In genomic region chr5:73617510-73618279, GRCh38 we compare ENCODE assay signal across 14 cellular contexts. TPM values are rescaled to one million over a fixed set of nuclear protein-coding genes. Genes with fewer than 3 reads are reported as not detected.
DNase-seq lines count a peak whose midpoint lies in the region; ATAC-seq and TF ChIP-seq lines count a peak whose summit lies in the region.
"Had no signal": no experiment of that assay in that cellular context is flagged by ENCODE, and none has a peak within 500 bp of the region (broad histone marks: within the 10 kb centered on the region; RNA-seq: fewer than 3 reads in every experiment).

No MANE protein-coding gene starts in this region.

- TF ChIP-seq CTCF in IMR-90 (conservative IDR thresholded peaks at IDR 0.05; ENCODE audit: low read depth, low read length) (no peak), osteoblast (IDR thresholded peaks at IDR 0.05; ENCODE audit: extremely low read depth, low read depth, low read length) (no peak), tibial artery (IDR thresholded peaks at IDR 0.05) (no peak)

- H4K8ac ChIP-seq in IMR-90 (ENCODE audit: low read depth in 2 of 2, low read length in 2 of 2): peak overlapping the region; percentile 27 to 54; a peak in 3 of 4 replicates

- H2AK9ac ChIP-seq in IMR-90 (replicated peaks; ENCODE audit: low read depth, low read length, poor library complexity): no peak overlapping the region

- H2BK15ac ChIP-seq in IMR-90 (ENCODE audit: low read depth, low read length): 0 out of 3 replicates have a peak overlapping the region, but pooled peaks have one; percentile 13

- CTCF ChIA-PET in IMR-90 (lab: Yijun Ruan, JAX): no interaction called here

- H3K23ac ChIP-seq in IMR-90 (ENCODE audit: low read depth, low read length): no peak overlapping the region; the same call in 1 of the 2 replicates

- H3K36me3 Mint-ChIP-seq in activated naive CD8-positive, alpha-beta T cell treated with anti-CD3 and anti-CD28 coated beads for 36 hours: no peaks in the 10 kb centered on the region

- H3K9me3 ChIP-seq in IMR-90 (ENCODE audit: control insufficient read depth, insufficient read depth, low read length) (no peaks in the 10 kb centered on the region), osteoblast (ENCODE audit: low read depth, low read length) (no peaks in the 10 kb centered on the region), tibial artery (no peaks in the 10 kb centered on the region)
- H3K9me3 ChIP-seq: heart left ventricle had no signal

- H3K18ac ChIP-seq in IMR-90 (ENCODE audit: low read depth, low read length): peak overlapping the region; percentile 24; the same call in 1 of the 2 replicates

- H3K14ac ChIP-seq in IMR-90 (replicated peaks; ENCODE audit: low read depth, low read length): peak overlapping the region; percentile 62

- no peaks in the 10 kb centered on the region for H3K79me2 ChIP-seq in osteoblast (ENCODE audit: insufficient read depth, low read length)

- peak overlapping the region; percentile 57; the same call in 1 of the 2 replicates for H2BK20ac ChIP-seq in IMR-90 (ENCODE audit: low read depth, low read length)

- 71% methylated on average over 4 of the region's 9 CpGs; no CpG with 5 or more reads in 1 of the 2 experiments for WGBS in IMR-90 (ENCODE audit: extremely low coverage in 2 of 2, insufficient read length in 1 of 2), 2 experiments

- peak overlapping the region; percentile 5; the same call in 1 of the 2 replicates for H3K4ac ChIP-seq in IMR-90 (ENCODE audit: low read depth, low read length)

- H3K56ac ChIP-seq in IMR-90 (ENCODE audit: extremely low read depth, insufficient read depth, low read length): no peak overlapping the region

- no TSS peak for BruUV-seq in IMR-90 (replicated peaks; lab: Mats Ljungman, UMichigan)

- H2BK120ac ChIP-seq in IMR-90 (ENCODE audit: low read depth, low read length): peak overlapping the region; percentile 1; the same call in 1 of the 2 replicates

- ATAC-seq in GM19463 (IDR thresholded peaks at IDR 0.05; ENCODE audit: unreplicated experiment) (peak; percentile 51), IMR-90 (ENCODE audit: low read depth) (peak; percentile 98)
- ATAC-seq: activated CD8-positive, alpha-beta T cell treated with anti-CD3 and anti-CD28 coated beads, Interleukin-2, amount 10 ng/mL, durations not matched to agents 7 days and 5 days; heart left ventricle had no signal

- H3K27me3 Mint-ChIP-seq in activated naive CD8-positive, alpha-beta T cell treated with anti-CD3 and anti-CD28 coated beads for 36 hours: peaks cover 27% of the 10 kb centered on the region

- H3K36me3 ChIP-seq in IMR-90 (ENCODE audit: control insufficient read depth, insufficient read depth, low read length) (no peaks in the 10 kb centered on the region), osteoblast (ENCODE audit: insufficient read depth, low read length) (no peaks in the 10 kb centered on the region), tibial artery (no peaks in the 10 kb centered on the region), H7 (replicated peaks; ENCODE audit: control insufficient read depth, insufficient read depth, low read length) (no peaks in the 10 kb centered on the region)
- H3K36me3 ChIP-seq: heart left ventricle had no signal

- H2AK5ac ChIP-seq in IMR-90 (ENCODE audit: low read depth, low read length): peak overlapping the region; percentile 5; the same call in 1 of the 2 replicates

- H3K4me3 ChIP-seq in IMR-90 (ENCODE audit: insufficient read depth, low read depth, low read length): no peak overlapping the region
- H3K4me3 ChIP-seq in osteoblast (ENCODE audit: insufficient read depth, low read length): no peak overlapping the region
- no peak overlapping the region for H3K4me3 ChIP-seq in tibial artery
- H3K4me3 ChIP-seq in H7 (ENCODE audit: insufficient read depth, low read depth, low read length): no peak overlapping the region
- H3K4me3 ChIP-seq: heart left ventricle had no signal

- H3K4me1 ChIP-seq in IMR-90 (ENCODE audit: control insufficient read depth, insufficient read depth, low read length) (no peaks in the 10 kb centered on the region), osteoblast (ENCODE audit: insufficient read depth, low read length) (no peaks in the 10 kb centered on the region), tibial artery (no peaks in the 10 kb centered on the region)
- H3K4me1 ChIP-seq: heart left ventricle had no signal

- no peak for TF ChIP-seq RAD21 in IMR-90 (IDR thresholded peaks at IDR 0.05; ENCODE audit: low read length)

- H3K4me3 Mint-ChIP-seq in activated naive CD8-positive, alpha-beta T cell treated with anti-CD3 and anti-CD28 coated beads for 36 hours: no peak overlapping the region
- H3K4me3 Mint-ChIP-seq: activated CD8-positive, alpha-beta T cell treated with anti-CD3 and anti-CD28 coated beads, Interleukin-2, amount 10 ng/mL, durations not matched to agents 7 days and 5 days had no signal

- H2AFZ ChIP-seq in IMR-90 (replicated peaks; ENCODE audit: low read length, poor library complexity) (peak overlapping the region; percentile 76), osteoblast (ENCODE audit: low read length) (peak overlapping the region; percentile 83)

- H4K5ac ChIP-seq in IMR-90 (ENCODE audit: low read depth, low read length): peak overlapping the region; percentile 10; the same call in 1 of the 2 replicates

- no peaks in the 10 kb centered on the region for H3K27me3 ChIP-seq in IMR-90 (ENCODE audit: control insufficient read depth, insufficient read depth, low read length)
- no peaks in the 10 kb centered on the region for H3K27me3 ChIP-seq in osteoblast (ENCODE audit: insufficient read depth, low read length)
- H3K27me3 ChIP-seq in tibial artery: no peaks in the 10 kb centered on the region
- H3K27me3 ChIP-seq in H7 (ENCODE audit: control insufficient read depth, insufficient read depth, low read length): no peaks in the 10 kb centered on the region

- DNase-seq in IMR-90 (peak; percentile 67), dermis blood vessel endothelial cell (peak; percentile 80), osteoblast (ENCODE audit: insufficient read length, low spot score, missing footprints) (no peak), HuH-7 (ENCODE audit: low spot score) (no peak), tibial artery (no peak), H7 (no peak)
- no peak for DNase-seq in activated naive CD8-positive, alpha-beta T cell treated with anti-CD3 and anti-CD28 coated beads for 36 hours
- DNase-seq: activated CD8-positive, alpha-beta T cell treated with anti-CD3 and anti-CD28 coated beads, Interleukin-2, amount 10 ng/mL, durations not matched to agents 7 days and 5 days; activated naive CD4-positive, alpha-beta T cell treated with Interleukin-2 at 50 U/mL for 16 hours; cortex of kidney; heart left ventricle; NCI-H2029 treated with DMSO at 0.1 percent for 48 hours; stimulated activated CD4-positive, alpha-beta T cell treated with anti-CD3 and anti-CD28 coated beads, Interleukin-4, amount 100 ng/mL, for 1 hour had no signal

- intact Hi-C loops in IMR-90 (cut with micrococcal nuclease) (no loop called here), tibial artery (cut with DNase I; ENCODE audit: low total_unique reads) (no loop called here)

- H3K9me1 ChIP-seq in IMR-90 (ENCODE audit: insufficient read depth, low read length): 0 out of 2 replicates have a peak, but pooled peaks cover 4% of the 10 kb centered on the region

- dilution Hi-C loops in IMR-90 (cut with HindIII; ENCODE audit: low sequenced_read_pairs, unreplicated experiment): no loop called here

- no peaks in the 10 kb centered on the region for H3K9me3 Mint-ChIP-seq in activated naive CD8-positive, alpha-beta T cell treated with anti-CD3 and anti-CD28 coated beads for 36 hours

- H3K27ac ChIP-seq in IMR-90 (ENCODE audit: insufficient read depth, low read length) (no peak overlapping the region), osteoblast (ENCODE audit: low read depth, low read length) (no peak overlapping the region), tibial artery (no peak overlapping the region)

- H3K4me2 ChIP-seq in IMR-90 (ENCODE audit: low read depth, low read length) (peak overlapping the region; percentile 63; the same call in 1 of the 2 replicates), osteoblast (ENCODE audit: insufficient read depth, low read length) (peak overlapping the region; percentile 28)

- H3K27ac Mint-ChIP-seq in activated naive CD8-positive, alpha-beta T cell treated with anti-CD3 and anti-CD28 coated beads for 36 hours: no peak overlapping the region
- H3K27ac Mint-ChIP-seq: activated CD8-positive, alpha-beta T cell treated with anti-CD3 and anti-CD28 coated beads, Interleukin-2, amount 10 ng/mL, durations not matched to agents 7 days and 5 days had no signal

- no peak for TF ChIP-seq POLR2A in IMR-90 (IDR thresholded peaks at IDR 0.05; ENCODE audit: low read depth, low read length)

- no peaks in the 10 kb centered on the region for H3K79me1 ChIP-seq in IMR-90 (ENCODE audit: low read depth in 1 of 2, low read length in 2 of 2)

- H3K9ac ChIP-seq in IMR-90 (ENCODE audit: low read depth, low read length): no peak overlapping the region

- POLR2A ChIA-PET in IMR-90 (lab: Charles Lee; ENCODE audit: unreplicated experiment): no interaction called here

- H4K20me1 ChIP-seq in IMR-90 (ENCODE audit: insufficient read depth, low read length): no peaks in the 10 kb centered on the region
- no peaks in the 10 kb centered on the region for H4K20me1 ChIP-seq in osteoblast (ENCODE audit: insufficient read depth, low read length)

- no peak overlapping the region for H2BK5ac ChIP-seq in IMR-90 (ENCODE audit: low read depth, low read length, poor library complexity, severe bottlenecking)

- H4K91ac ChIP-seq in IMR-90 (ENCODE audit: insufficient read depth, low read depth, low read length): no peak overlapping the region; the same call in 1 of the 2 replicates

- H3K4me1 Mint-ChIP-seq in activated naive CD8-positive, alpha-beta T cell treated with anti-CD3 and anti-CD28 coated beads for 36 hours: no peaks in the 10 kb centered on the region

- in situ Hi-C loops in IMR-90 (cut with MboI; ENCODE audit: low sequenced_read_pairs): no loop called here

RNA-seq across cellular contexts. Expression of gene ARHGEF28, which starts 8.3 kb away (rescaled TPM):
- total RNA-seq in IMR-90 (2012; rRNA removed) (13.9 and 16.0 TPM in 2 replicates), dermis blood vessel endothelial cell (115 and 151 TPM in 2 replicates), osteoblast (56.9 and 64.4 TPM in 2 replicates)
- polyA plus RNA-seq in IMR-90 (2012; rRNA removed): 3.6 TPM in 2 replicates
- 1.3 and 1.6 TPM in 2 replicates for polyA plus RNA-seq in IMR-90 (2012; cell fraction: cytosol; rRNA removed)
- 9.9 and 15.0 TPM in 2 replicates for polyA plus RNA-seq in IMR-90 (2012; cell fraction: nucleus; rRNA removed; ENCODE audit: low replicate concordance)
- total RNA-seq in activated naive CD8-positive, alpha-beta T cell treated with anti-CD3 and anti-CD28 coated beads for 36 hours: not detected
- total RNA-seq in H7 (2014; rRNA removed; shearing (Covaris generic)): 0.41 and 0.42 TPM in 2 replicates
- total RNA-seq: activated CD8-positive, alpha-beta T cell treated with anti-CD3 and anti-CD28 coated beads, Interleukin-2, amount 10 ng/mL, durations not matched to agents 7 days and 5 days had no signal

RNA-seq across cellular contexts. Expression of gene UTP15, which starts 52.2 kb away (rescaled TPM):
- 28.0 and 31.1 TPM in 2 replicates for total RNA-seq in IMR-90 (2012; rRNA removed)
- polyA plus RNA-seq in IMR-90 (2012; rRNA removed): 10.9 and 11.4 TPM in 2 replicates
- polyA plus RNA-seq in IMR-90 (2012; cell fraction: cytosol; rRNA removed): 1.5 and 3.1 TPM in 2 replicates
- 19.0 and 31.7 TPM in 2 replicates for polyA plus RNA-seq in IMR-90 (2012; cell fraction: nucleus; rRNA removed; ENCODE audit: low replicate concordance)
- 20.2 and 28.1 TPM in 2 replicates for total RNA-seq in dermis blood vessel endothelial cell
- 20.6 and 24.2 TPM in 2 replicates for total RNA-seq in osteoblast
- 10 to 100 TPM; 57.2 to 57.7 TPM for total RNA-seq in activated naive CD8-positive, alpha-beta T cell treated with anti-CD3 and anti-CD28 coated beads for 36 hours
- total RNA-seq in H7 (2014; rRNA removed; shearing (Covaris generic)): 24.6 and 38.7 TPM in 2 replicates

RNA-seq across cellular contexts. Expression of gene ANKRA2, which starts 52.3 kb away (rescaled TPM):
- total RNA-seq in IMR-90 (2012; rRNA removed): 10.8 and 11.7 TPM in 2 replicates
- polyA plus RNA-seq in IMR-90 (2012; rRNA removed): 11.7 and 12.5 TPM in 2 replicates
- polyA plus RNA-seq in IMR-90 (2012; cell fraction: cytosol; rRNA removed): 5.8 and 5.9 TPM in 2 replicates
- 9.0 and 29.1 TPM in 2 replicates for polyA plus RNA-seq in IMR-90 (2012; cell fraction: nucleus; rRNA removed; ENCODE audit: low replicate concordance)
- total RNA-seq in dermis blood vessel endothelial cell: 11.4 and 14.8 TPM in 2 replicates
- total RNA-seq in osteoblast: 25.3 and 36.2 TPM in 2 replicates
- total RNA-seq in activated naive CD8-positive, alpha-beta T cell treated with anti-CD3 and anti-CD28 coated beads for 36 hours: 10 to 100 TPM; 14.3 to 15.6 TPM
- 16.2 and 28.2 TPM in 2 replicates for total RNA-seq in H7 (2014; rRNA removed; shearing (Covaris generic))

Comparison
In these comparisons a context has a peak if more than half of its experiments do, and no peak if none do; other contexts are left out.
1. DNase-seq: peak in IMR-90 (single experiment) and dermis blood vessel endothelial cell (single experiment); none in osteoblast (single experiment), HuH-7 (single experiment), tibial artery (0 of 2), activated naive CD8-positive, alpha-beta T cell treated with anti-CD3 and anti-CD28 coated beads for 36 hours (single experiment) and H7 (single experiment).
2. RNA of gene ARHGEF28, which starts 8.3 kb away (total RNA-seq): 115 to 151 TPM in dermis blood vessel endothelial cell, 56.9 to 64.4 TPM in osteoblast and 13.9 to 16.0 TPM in IMR-90; 0.41 to 0.42 TPM in H7 and not detected in activated naive CD8-positive, alpha-beta T cell treated with anti-CD3 and anti-CD28 coated beads for 36 hours; every median in the first group is over 10 times any median in the second.